23 cellular contexts compared by ENCODE assay signal in the genomic region with DNA sequence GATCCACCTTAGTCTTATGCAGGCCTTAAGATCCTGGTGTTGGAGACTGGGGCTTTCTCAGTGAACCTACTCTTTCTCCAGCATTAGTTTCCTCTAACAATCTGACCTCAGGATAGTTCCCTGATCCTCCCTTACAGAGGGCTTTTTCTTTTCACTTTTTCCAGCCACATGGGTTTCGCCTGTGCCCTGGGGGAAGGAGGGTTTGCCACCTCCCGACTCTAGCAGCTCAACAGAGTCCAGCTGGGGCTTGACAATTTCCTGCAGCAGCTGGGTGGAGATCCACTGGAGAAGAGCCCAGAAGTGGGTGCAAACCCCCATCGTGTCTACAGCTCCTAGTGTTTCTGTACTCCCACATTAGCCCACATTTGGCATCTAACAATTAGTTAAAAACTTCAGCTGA. TPM values are rescaled to one million over a fixed set of nuclear protein-coding genes. Genes with fewer than 3 reads are reported as not detected.
"Had no signal": no experiment of that assay in that cellular context is flagged by ENCODE, and none has a peak within 500 bp of the region (broad histone marks: within the 10 kb centered on the region; RNA-seq: fewer than 3 reads in every experiment).

No MANE protein-coding gene starts in this region.

- H3K4me1 ChIP-seq: right lobe of liver had no signal

- H3K4me3 Mint-ChIP-seq: activated CD4-positive, alpha-beta T cell treated with anti-CD3 and anti-CD28 coated beads, Interleukin-2, amount 10 ng/mL, durations not matched to agents 7 days and 5 days; activated naive CD8-positive, alpha-beta T cell treated with anti-CD3 and anti-CD28 coated beads, Interleukin-2, amount 10 ng/mL, durations not matched to agents 7 days and 5 days; activated T-cell treated with anti-CD3 and anti-CD28 coated beads, Interleukin-2, amount 50 U/mL, for 72 hours; natural killer cell treated with Interleukin-12 subunit alpha and Interleukin-12 subunit beta and Interleukin-15 and Interleukin-18, amount 100 ng/mL, for 72 hours; T-helper 2 cell treated with Interferon-gamma antibody and Interleukin-4, amounts not matched to agents 5 μg/mL and 100 μg/mL, for 36 hours had no signal

- H3K27ac Mint-ChIP-seq: activated CD4-positive, alpha-beta T cell treated with anti-CD3 and anti-CD28 coated beads, Interleukin-2, amount 10 ng/mL, durations not matched to agents 7 days and 5 days; activated naive CD8-positive, alpha-beta T cell treated with anti-CD3 and anti-CD28 coated beads, Interleukin-2, amount 10 ng/mL, durations not matched to agents 7 days and 5 days; activated T-cell treated with anti-CD3 and anti-CD28 coated beads, Interleukin-2, amount 50 U/mL, for 72 hours; T-helper 2 cell treated with Interferon-gamma antibody and Interleukin-4, amounts not matched to agents 5 μg/mL and 100 μg/mL, for 36 hours had no signal

- H3K36me3 Mint-ChIP-seq: activated naive CD8-positive, alpha-beta T cell treated with anti-CD3 and anti-CD28 coated beads, Interleukin-2, amount 10 ng/mL, durations not matched to agents 7 days and 5 days; natural killer cell treated with Interleukin-12 subunit alpha and Interleukin-12 subunit beta and Interleukin-15 and Interleukin-18, amount 100 ng/mL, for 72 hours had no signal

- H2AFZ ChIP-seq: hepatocyte had no signal

- H3K9me3 ChIP-seq: right lobe of liver, thoracic aorta had no signal

- H3K4me2 ChIP-seq: hepatocyte had no signal

- H3K27ac ChIP-seq: brain microvascular endothelial cell, hepatocyte, thoracic aorta had no signal

- ATAC-seq: activated T-cell treated with anti-CD3 and anti-CD28 coated beads, Interleukin-2, amount 50 U/mL, for 72 hours had no signal

- H3K9me3 Mint-ChIP-seq: activated CD4-positive, alpha-beta T cell treated with anti-CD3 and anti-CD28 coated beads, Interleukin-2, amount 10 ng/mL, durations not matched to agents 7 days and 5 days; activated naive CD8-positive, alpha-beta T cell treated with anti-CD3 and anti-CD28 coated beads, Interleukin-2, amount 10 ng/mL, durations not matched to agents 7 days and 5 days; activated T-cell treated with anti-CD3 and anti-CD28 coated beads, Interleukin-2, amount 50 U/mL, for 72 hours; natural killer cell treated with Interleukin-12 subunit alpha and Interleukin-12 subunit beta and Interleukin-15 and Interleukin-18, amount 100 ng/mL, for 72 hours; T-helper 2 cell treated with Interferon-gamma antibody and Interleukin-4, amounts not matched to agents 5 μg/mL and 100 μg/mL, for 36 hours had no signal

- H3K27me3 ChIP-seq: brain microvascular endothelial cell, hepatocyte, right lobe of liver had no signal

- DNase-seq: activated CD4-positive, alpha-beta T cell treated with anti-CD3 and anti-CD28 coated beads, Interleukin-2, amount 10 ng/mL, durations not matched to agents 7 days and 5 days; activated CD4-positive, CD25-positive, alpha-beta regulatory T cell; activated CD8-positive, alpha-beta memory T cell treated with anti-CD3 and anti-CD28 coated beads, Interleukin-2, amount 50 U/mL, for 48 hours; activated gamma-delta T cell treated with Interleukin-2 at 50 U/mL for 16 hours; activated naive CD8-positive, alpha-beta T cell treated with anti-CD3 and anti-CD28 coated beads, Interleukin-2, amount 10 ng/mL, durations not matched to agents 7 days and 5 days; activated T-cell treated with anti-CD3 and anti-CD28 coated beads, Interleukin-2, amount 50 U/mL, for 72 hours; brain microvascular endothelial cell; cerebellar nuclear complex; dermis blood vessel endothelial cell; erythroblast; islet precursor cell; mesenchymal stem cell; nucleus accumbens; right lobe of liver; stimulated activated CD4-positive, alpha-beta T cell treated with anti-CD3 and anti-CD28 coated beads, Interleukin-1b, Interleukin-23, amount 100 ng/mL, for 48 hours; SW 1271 had no signal

- H3K36me3 ChIP-seq: brain microvascular endothelial cell, right lobe of liver, thoracic aorta had no signal

- H3K4me3 ChIP-seq: hepatocyte, right lobe of liver, thoracic aorta had no signal

- H3K79me2 ChIP-seq: hepatocyte had no signal

RNA-seq across cellular contexts. Expression of a gene that starts 7.6 kb away (rescaled TPM):
- total RNA-seq: activated CD4-positive, alpha-beta T cell treated with anti-CD3 and anti-CD28 coated beads, Interleukin-2, amount 10 ng/mL, durations not matched to agents 7 days and 5 days; activated naive CD8-positive, alpha-beta T cell treated with anti-CD3 and anti-CD28 coated beads, Interleukin-2, amount 10 ng/mL, durations not matched to agents 7 days and 5 days; activated T-cell treated with anti-CD3 and anti-CD28 coated beads, Interleukin-2, amount 50 U/mL, for 72 hours; hepatocyte; mucosa of gallbladder; natural killer cell treated with Interleukin-12 subunit alpha and Interleukin-12 subunit beta and Interleukin-15 and Interleukin-18, amount 100 ng/mL, for 72 hours; posterior vena cava; thoracic aorta; urinary bladder had no signal
